Comparison of ENCODE assay signal across 1 cellular context in the genomic region with DNA sequence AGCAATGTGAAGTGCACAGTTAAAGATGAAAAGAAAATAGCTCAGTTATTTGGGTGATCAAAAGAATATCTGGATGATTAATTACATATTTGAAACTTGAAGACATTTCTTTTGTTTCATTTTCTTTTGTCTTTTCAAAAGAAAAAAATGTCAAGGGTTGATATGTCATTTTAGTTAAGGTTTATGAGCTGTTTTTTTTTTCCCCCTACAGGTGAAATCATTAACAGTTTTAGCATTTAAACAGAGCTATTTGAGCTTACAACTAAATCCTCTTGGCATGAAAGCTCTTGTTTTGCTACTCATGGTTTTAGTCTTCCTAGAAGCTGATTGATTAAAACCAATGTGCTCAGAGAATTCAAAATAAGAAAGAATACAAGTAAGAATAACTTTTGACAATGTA.
TF ChIP-seq lines count a peak whose summit lies in the region.

No MANE protein-coding gene starts in this region.

TF ChIP-seq in H1, 55 proteins besides CTCF, POLR2A, EP300 and RAD21 (continued from another document):
- TF ChIP-seq, protein P1, sequence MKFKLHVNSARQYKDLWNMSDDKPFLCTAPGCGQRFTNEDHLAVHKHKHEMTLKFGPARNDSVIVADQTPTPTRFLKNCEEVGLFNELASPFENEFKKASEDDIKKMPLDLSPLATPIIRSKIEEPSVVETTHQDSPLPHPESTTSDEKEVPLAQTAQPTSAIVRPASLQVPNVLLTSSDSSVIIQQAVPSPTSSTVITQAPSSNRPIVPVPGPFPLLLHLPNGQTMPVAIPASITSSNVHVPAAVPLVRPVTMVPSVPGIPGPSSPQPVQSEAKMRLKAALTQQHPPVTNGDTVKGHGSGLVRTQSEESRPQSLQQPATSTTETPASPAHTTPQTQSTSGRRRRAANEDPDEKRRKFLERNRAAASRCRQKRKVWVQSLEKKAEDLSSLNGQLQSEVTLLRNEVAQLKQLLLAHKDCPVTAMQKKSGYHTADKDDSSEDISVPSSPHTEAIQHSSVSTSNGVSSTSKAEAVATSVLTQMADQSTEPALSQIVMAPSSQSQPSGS (IDR thresholded peaks at IDR 0.05; ENCODE audit: low read length) = no peak
- TF ChIP-seq NANOG (IDR thresholded peaks at IDR 0.05; ENCODE audit: insufficient read depth, low read depth, low read length, poor library complexity, severe bottlenecking) (no peak), GTF2F1 (IDR thresholded peaks at IDR 0.05; ENCODE audit: borderline replicate concordance, low read depth, low read length) (no peak)
